11 cellular contexts compared by ENCODE assay signal in the genomic region with DNA sequence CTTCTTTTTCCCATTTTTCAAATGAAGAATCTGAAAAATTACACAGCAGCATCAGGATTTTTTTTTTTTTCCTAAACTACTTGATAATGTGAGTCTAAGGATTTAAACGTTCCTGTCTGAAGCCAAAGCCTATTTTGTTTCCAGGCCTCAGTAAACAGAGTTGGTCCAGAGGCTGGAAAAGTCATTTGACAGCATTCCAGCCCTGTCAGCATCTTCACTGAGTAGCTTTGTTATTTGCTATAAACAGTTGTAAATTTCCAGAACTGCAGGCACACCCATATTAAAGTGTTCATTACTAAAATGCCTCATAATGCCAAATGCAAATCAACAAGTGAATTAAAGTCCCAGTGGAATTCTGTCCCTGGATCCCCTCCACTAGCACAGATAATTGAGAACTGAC. TPM values are rescaled to one million over a fixed set of nuclear protein-coding genes. Genes with fewer than 3 reads are reported as not detected.
DNase-seq lines count a peak whose midpoint lies in the region; ATAC-seq, FAIRE-seq and TF ChIP-seq lines count a peak whose summit lies in the region.
"Had no signal": no experiment of that assay in that cellular context is flagged by ENCODE, and none has a peak within 500 bp of the region (broad histone marks: within the 10 kb centered on the region; RNA-seq: fewer than 3 reads in every experiment).

No MANE protein-coding gene starts in this region.

- H3K4me3 ChIP-seq in fibroblast of pulmonary artery (replicated peaks; ENCODE audit: low read depth, low read length) (no peak overlapping the region), mucosa of rectum (ENCODE audit: low read length in 2 of 2) (no peak overlapping the region), tibial nerve (no peak overlapping the region)

- H3K27me3 ChIP-seq in mucosa of rectum (ENCODE audit: control insufficient read depth in 2 of 2, insufficient read depth in 2 of 2, low read length in 2 of 2) = no peaks in the 10 kb centered on the region
- H3K27me3 ChIP-seq in tibial nerve = no peaks in the 10 kb centered on the region

- FAIRE-seq in frontal cortex (lab: Jason Lieb, UNC) = no peak
- FAIRE-seq: RCC 7860 had no signal

- ATAC-seq in T-helper 17 cell (no peak), HG02970 (IDR thresholded peaks at IDR 0.05; ENCODE audit: low FRiP score, unreplicated experiment) (no peak)
- ATAC-seq: stimulated activated memory B cell treated with anti-CD40 and anti-IgM and Interleukin-4, amounts not matched to agents 10 μg/mL and 1 μg/mL and 100 μg/mL, for 72 hours had no signal

- peak overlapping the region in 1 of 2 donors; percentile 60 for H3K9ac ChIP-seq in mucosa of rectum (ENCODE audit: low read depth in 1 of 2, low read length in 2 of 2)

- no peak overlapping the region for H3K4me3 Mint-ChIP-seq in T-helper 17 cell
- H3K4me3 Mint-ChIP-seq: stimulated activated memory B cell treated with anti-CD40 and anti-IgM and Interleukin-4, amounts not matched to agents 10 μg/mL and 1 μg/mL and 100 μg/mL, for 72 hours had no signal

- TF ChIP-seq POLR2A in tibial nerve (IDR thresholded peaks at IDR 0.05) = no peak

- H3K36me3 ChIP-seq in mucosa of rectum (ENCODE audit: control insufficient read depth in 2 of 2, insufficient read depth in 2 of 2, low read length in 2 of 2) = no peaks in the 10 kb centered on the region
- no peaks in the 10 kb centered on the region for H3K36me3 ChIP-seq in tibial nerve

- no peak for DNase-seq in T-helper 17 cell
- DNase-seq in fibroblast of pulmonary artery (ENCODE audit: low read depth) = peak; percentile 55
- DNase-seq in tibial nerve (ENCODE audit: low spot score in 2 of 2) = no peak
- DNase-seq in NCI-H1436 treated with DMSO at 0.1 percent for 48 hours (lab: John Stamatoyannopoulos, UW) = no peak
- DNase-seq in frontal cortex (ENCODE audit: low spot score in 2 of 2) = no peak
- DNase-seq: activated effector memory CD4-positive, alpha-beta T cell treated with Interleukin-2 at 50 U/mL for 16 hours; NCI-H1092 treated with DMSO at 0.1 percent for 48 hours had no signal

- peaks cover 71 to 85% of the 10 kb centered on the region in 2 donors for H3K4me1 ChIP-seq in mucosa of rectum (ENCODE audit: control insufficient read depth in 2 of 2, insufficient read depth in 2 of 2, low read length in 2 of 2)
- peaks cover 0 to 83% (median 48%) of the 10 kb centered on the region in 4 donors for H3K4me1 ChIP-seq in tibial nerve

- TF ChIP-seq EP300 in tibial nerve (IDR thresholded peaks at IDR 0.05) = peak; percentile 54 to 70

- H3K27ac ChIP-seq in mucosa of rectum (ENCODE audit: low read depth in 2 of 2, low read length in 2 of 2) (peak overlapping the region; percentile 64 to 76), tibial nerve (peak overlapping the region; percentile 30 to 98 (median 82))

- H3K27me3 Mint-ChIP-seq in T-helper 17 cell = no peaks in the 10 kb centered on the region
- H3K27me3 Mint-ChIP-seq: stimulated activated memory B cell treated with anti-CD40 and anti-IgM and Interleukin-4, amounts not matched to agents 10 μg/mL and 1 μg/mL and 100 μg/mL, for 72 hours had no signal

- no peaks in the 10 kb centered on the region for H3K9me3 ChIP-seq in T-helper 17 cell (ENCODE audit: control insufficient read depth, low read length, poor library complexity, severe bottlenecking)
- H3K9me3 ChIP-seq in mucosa of rectum (ENCODE audit: control insufficient read depth in 2 of 2, low read length in 2 of 2) = no peaks in the 10 kb centered on the region
- H3K9me3 ChIP-seq in tibial nerve = no peaks in the 10 kb centered on the region

- no peaks in the 10 kb centered on the region for H3K36me3 Mint-ChIP-seq in T-helper 17 cell (ENCODE audit: low read depth)

- H3K4me1 Mint-ChIP-seq in T-helper 17 cell = peaks cover 16% of the 10 kb centered on the region

- peak overlapping the region; percentile 67 for H3K27ac Mint-ChIP-seq in T-helper 17 cell

- TF ChIP-seq CTCF in fibroblast of pulmonary artery (IDR thresholded peaks at IDR 0.05; ENCODE audit: low read length, missing control alignments) (no peak), tibial nerve (IDR thresholded peaks at IDR 0.05) (no peak)

- 3 to 9% methylated on average over 1 of the region's 1 CpG for WGBS in tibial nerve, 2 donors

RNA-seq across cellular contexts. Expression of gene KMT2E, which starts 35.5 kb away (rescaled TPM):
- 100 to 1,000 TPM; 285 to 301 TPM for total RNA-seq in T-helper 17 cell
- total RNA-seq in tibial nerve = 100 to 1,000 TPM in 3 of 4 donors, 10 to 100 TPM in 1; 91.4 to 141 (median 132) TPM
- total RNA-seq in frontal cortex = 217 TPM
